12 cellular contexts compared by ENCODE assay signal in genomic region chr1:11761988-11762406, GRCh38. TPM values are rescaled to one million over a fixed set of nuclear protein-coding genes. Genes with fewer than 3 reads are reported as not detected.
DNase-seq lines count a peak whose midpoint lies in the region; ATAC-seq and TF ChIP-seq lines count a peak whose summit lies in the region.
"Had no signal": no experiment of that assay in that cellular context is flagged by ENCODE, and none has a peak within 500 bp of the region (broad histone marks: within the 10 kb centered on the region; RNA-seq: fewer than 3 reads in every experiment).

Gene C1orf167, plus strand, starts transcription at chr1:11762193. Its CDS starts 2,208 bp downstream, at chr1:11764401.

- peak within 1 kb of the TSS; percentile 18 for H3K4me3 Mint-ChIP-seq in CD8-positive, alpha-beta T cell

- peak in 2 of 7 experiments; percentile 10 to 36 for DNase-seq in CD8-positive, alpha-beta T cell
- DNase-seq in Panc1 (ENCODE audit: low read depth, low spot score) (no peak), coronary artery (ENCODE audit: low spot score) (no peak), osteoblast (ENCODE audit: insufficient read length, low spot score, missing footprints) (peak; percentile 77), Kasumi-1 (lab: John Stamatoyannopoulos, UW) (no peak), NCI-H1694 treated with DMSO at 0.1 percent for 48 hours (lab: John Stamatoyannopoulos, UW) (no peak), SK-N-DZ (ENCODE audit: low spot score) (no peak)
- DNase-seq: GOT3, tibial artery had no signal

- no peaks in the 10 kb centered on the region for H3K79me2 ChIP-seq in osteoblast (ENCODE audit: insufficient read depth, low read length)

- no peak within 1 kb of the TSS for H3K4me2 ChIP-seq in osteoblast (ENCODE audit: insufficient read depth, low read length)
- H3K4me2 ChIP-seq: KMS-11 had no signal

- in situ Hi-C loops in Panc1 (cut with HindIII; ENCODE audit: low pct_unique_long_range_greater_than_20kb, low sequenced_read_pairs) = no loop called here

- H3K4me3 ChIP-seq in CD8-positive, alpha-beta T cell (ENCODE audit: low read depth, low read length) = peak within 1 kb of the TSS; percentile 22
- no peak within 1 kb of the TSS for H3K4me3 ChIP-seq in Panc1 (ENCODE audit: low read depth in 2 of 2, low read length in 2 of 2)
- peak within 1 kb of the TSS; percentile 30 for H3K4me3 ChIP-seq in coronary artery
- H3K4me3 ChIP-seq in osteoblast (ENCODE audit: insufficient read depth, low read length) = no peak within 1 kb of the TSS
- H3K4me3 ChIP-seq: tibial artery had no signal

- intact Hi-C loops in CD8-positive, alpha-beta T cell (cut with DNase I, micrococcal nuclease) = no loop called here
- intact Hi-C loops in Panc1 (cut with micrococcal nuclease; ENCODE audit: unreplicated experiment) = no loop called here

- H3K9me3 ChIP-seq in CD8-positive, alpha-beta T cell (ENCODE audit: low read length) = no peaks in the 10 kb centered on the region
- H3K9me3 ChIP-seq in Panc1 (ENCODE audit: control insufficient read depth, insufficient read depth, low read depth, low read length) (no peaks in the 10 kb centered on the region), osteoblast (ENCODE audit: low read depth, low read length) (no peaks in the 10 kb centered on the region)
- H3K9me3 ChIP-seq: tibial artery had no signal

- CTCF ChIA-PET in CD8-positive, alpha-beta T cell (lab: Charles Lee) = no interaction called here
- CTCF ChIA-PET in Panc1 (lab: Charles Lee) = no interaction called here

- no peaks in the 10 kb centered on the region for H3K9me3 Mint-ChIP-seq in CD8-positive, alpha-beta T cell

- no peak for ATAC-seq in CD8-positive, alpha-beta T cell
- ATAC-seq in Panc1 (peak; percentile 31; the same call in 1 of the 2 replicates), GM18505 (IDR thresholded peaks at IDR 0.05; ENCODE audit: unreplicated experiment) (no peak)

- H4K20me1 ChIP-seq in osteoblast (ENCODE audit: insufficient read depth, low read length) = no peaks in the 10 kb centered on the region

- H3K4me1 Mint-ChIP-seq in CD8-positive, alpha-beta T cell (ENCODE audit: low read depth) = peaks cover 2% of the 10 kb centered on the region

- no peak for TF ChIP-seq POLR2A in GM18505 (IDR thresholded peaks at IDR 0.05; ENCODE audit: borderline replicate concordance, extremely low read depth, insufficient read depth, insufficient read length)

- H2AFZ ChIP-seq in osteoblast (ENCODE audit: low read length) = no peak within 1 kb of the TSS

- no peak within 1 kb of the TSS for H3K27ac Mint-ChIP-seq in CD8-positive, alpha-beta T cell

- TF ChIP-seq CTCF in CD8-positive, alpha-beta T cell (IDR thresholded peaks at IDR 0.05) = no peak
- TF ChIP-seq CTCF in Panc1 (IDR thresholded peaks at IDR 0.05) = no peak
- TF ChIP-seq CTCF in coronary artery (IDR thresholded peaks at IDR 0.05) = no peak
- no peak for TF ChIP-seq CTCF in osteoblast (IDR thresholded peaks at IDR 0.05; ENCODE audit: extremely low read depth, low read depth, low read length)

- H3K27ac ChIP-seq in CD8-positive, alpha-beta T cell (ENCODE audit: low read depth, low read length) = no peak within 1 kb of the TSS
- no peak within 1 kb of the TSS for H3K27ac ChIP-seq in Panc1 (ENCODE audit: low read length)
- no peak within 1 kb of the TSS for H3K27ac ChIP-seq in coronary artery
- no peak within 1 kb of the TSS for H3K27ac ChIP-seq in osteoblast (ENCODE audit: low read depth, low read length)
- H3K27ac ChIP-seq: KMS-11, tibial artery had no signal

- no peaks in the 10 kb centered on the region for H3K36me3 ChIP-seq in CD8-positive, alpha-beta T cell (ENCODE audit: insufficient read depth, low read length)
- no peaks in the 10 kb centered on the region for H3K36me3 ChIP-seq in Panc1 (ENCODE audit: control insufficient read depth, insufficient read depth, low read length)
- no peaks in the 10 kb centered on the region for H3K36me3 ChIP-seq in osteoblast (ENCODE audit: insufficient read depth, low read length)
- H3K36me3 ChIP-seq: tibial artery had no signal

- no peaks in the 10 kb centered on the region for H3K27me3 ChIP-seq in CD8-positive, alpha-beta T cell (ENCODE audit: insufficient read depth, low read length)
- no peaks in the 10 kb centered on the region for H3K27me3 ChIP-seq in Panc1 (ENCODE audit: control insufficient read depth, insufficient read depth, low read length)
- peaks cover 17% of the 10 kb centered on the region for H3K27me3 ChIP-seq in osteoblast (ENCODE audit: insufficient read depth, low read length)

- BruUV-seq in Panc1 (replicated peaks; lab: Mats Ljungman, UMichigan) = no TSS peak

- POLR2A ChIA-PET in CD8-positive, alpha-beta T cell (lab: Charles Lee) = no interaction called here
- POLR2A ChIA-PET in Panc1 (lab: Charles Lee) = interaction anchor here (0.8 kb wide), 1 partner anchor 146 kb away, joined by 3 read pairs; no protein-coding TSS in a partner anchor

- H3K36me3 Mint-ChIP-seq in CD8-positive, alpha-beta T cell = no peaks in the 10 kb centered on the region

- H3K4me1 ChIP-seq in CD8-positive, alpha-beta T cell (ENCODE audit: insufficient read depth, low read length) = peaks cover 9% of the 10 kb centered on the region
- H3K4me1 ChIP-seq in Panc1 (ENCODE audit: control insufficient read depth, insufficient read depth, low read length) (no peaks in the 10 kb centered on the region), osteoblast (ENCODE audit: insufficient read depth, low read length) (no peaks in the 10 kb centered on the region)
- H3K4me1 ChIP-seq: tibial artery had no signal

- peaks cover 20% of the 10 kb centered on the region for H3K27me3 Mint-ChIP-seq in CD8-positive, alpha-beta T cell (ENCODE audit: low read depth)

RNA-seq across cellular contexts. Expression of gene C1orf167, which starts in this region (rescaled TPM):
- total RNA-seq in CD8-positive, alpha-beta T cell = not detected
- total RNA-seq in Panc1 (2021; ENCODE audit: unreplicated experiment) = not detected
- 1.6 TPM for polyA plus RNA-seq in Panc1 (2012; ENCODE audit: insufficient read length)
- under 0.01 TPM in 1 of 2 replicates, not detected in the other for total RNA-seq in osteoblast
- polyA plus RNA-seq in SK-N-DZ (2014; cell fraction: cytosol; rRNA removed) = not detected in 2 replicates
- not detected in 2 replicates for polyA plus RNA-seq in SK-N-DZ (2014; cell fraction: nucleus; rRNA removed)
- total RNA-seq: RPMI7951 had no signal

Comparison
In these comparisons a context has a peak if more than half of its experiments do, and no peak if none do; other contexts are left out.
1. Peak in DNase-seq in osteoblast; RNA of the gene not detected or under 1 TPM.
2. H3K4me3 ChIP-seq: peak in CD8-positive, alpha-beta T cell (single experiment) and coronary artery (single experiment); none in Panc1 (0 of 2) and osteoblast (single experiment).